In the genomic region with DNA sequence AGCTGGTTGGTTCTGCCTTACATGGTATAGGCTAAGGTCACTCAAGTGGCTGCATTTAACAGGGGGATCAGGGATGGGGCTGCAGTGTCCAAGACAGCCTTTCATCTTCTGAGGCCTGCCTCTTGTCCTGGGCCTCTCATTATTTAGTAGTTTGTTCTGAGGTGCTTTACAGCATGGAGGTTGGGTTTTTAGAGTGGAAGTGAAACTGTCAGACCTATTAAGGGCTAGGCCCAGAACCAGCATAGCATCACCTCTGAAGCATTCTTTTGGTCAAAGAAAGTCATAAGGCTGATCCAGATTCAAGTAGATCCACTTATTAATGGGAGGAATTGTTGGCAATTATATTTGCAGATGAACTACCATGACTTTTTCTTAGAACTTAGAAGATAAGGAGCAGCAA, we compare ENCODE assay signal across 21 cellular contexts.
DNase-seq lines count a peak whose midpoint lies in the region; ATAC-seq, FAIRE-seq and TF ChIP-seq lines count a peak whose summit lies in the region.
"Had no signal": no experiment of that assay in that cellular context is flagged by ENCODE, and none has a peak within 500 bp of the region (broad histone marks: within the 10 kb centered on the region; RNA-seq: fewer than 3 reads in every experiment).

No MANE protein-coding gene starts in this region.

- BruUV-seq in GM12878 (replicated peaks; lab: Mats Ljungman, UMichigan) = no TSS peak

- no peaks in the 10 kb centered on the region for H3K4me1 ChIP-seq in GM12878 (ENCODE audit: control insufficient read depth, insufficient read depth, low read length)
- H3K4me1 ChIP-seq: tibial nerve had no signal

- H3K79me2 ChIP-seq in GM12878 (ENCODE audit: control insufficient read depth, insufficient read depth, low read length) = no peaks in the 10 kb centered on the region

- H4K20me1 ChIP-seq in GM12878 (ENCODE audit: control insufficient read depth, insufficient read depth) = no peaks in the 10 kb centered on the region

- no peaks in the 10 kb centered on the region for H3K36me3 ChIP-seq in GM12878 (ENCODE audit: control insufficient read depth in 2 of 2, insufficient read depth in 2 of 2, low read length in 1 of 2)
- H3K36me3 ChIP-seq: neutrophil, tibial nerve had no signal

- RAD21 ChIA-PET in GM12878 (lab: Charles Lee; ENCODE audit: unreplicated experiment) = interaction anchor here (1.2 kb wide), 1 partner anchor 10 kb away, joined by 3 read pairs; no protein-coding TSS in a partner anchor

- H3K27ac ChIP-seq in GM12878 (ENCODE audit: control insufficient read depth, insufficient read depth) = no peak overlapping the region
- H3K27ac ChIP-seq: epithelial cell of prostate, neutrophil, tibial nerve had no signal

- DNase-seq in GM12878 (ENCODE audit: low read depth, low spot score) (no peak), midbrain (lab: John Stamatoyannopoulos, UW) (no peak)
- DNase-seq in central memory CD4-positive, alpha-beta T cell = no peak
- DNase-seq in activated CD8-positive, alpha-beta memory T cell treated with anti-CD3 and anti-CD28 coated beads, Interleukin-2, amount 50 U/mL, for 48 hours = no peak
- DNase-seq in stimulated activated CD4-positive, alpha-beta T cell treated with anti-CD3 and anti-CD28 coated beads, Interleukin-12 subunit alpha, Interleukin-12 subunit beta, amount 100 ng/mL, for 4 hours = no peak
- DNase-seq: activated CD4-positive, alpha-beta T cell treated with anti-CD3 and anti-CD28 coated beads for 1 hour; activated CD8-positive, alpha-beta T cell treated with anti-CD3 and anti-CD28 coated beads, Interleukin-2, amount 10 ng/mL, durations not matched to agents 7 days and 5 days; activated effector memory CD4-positive, alpha-beta T cell treated with anti-CD3 and anti-CD28 coated beads, Interleukin-2, amount 50 U/mL, for 16 hours; head of caudate nucleus; mammary epithelial cell; NCI-H1694; NCI-H2171; NCI-H524 treated with DMSO at 0.1 percent for 48 hours; T-helper 1 cell had no signal

- H3K4me3 ChIP-seq in GM12878 = no peak overlapping the region
- H3K4me3 ChIP-seq: tibial nerve had no signal

- H3K27me3 ChIP-seq in GM12878 (replicated peaks in 1 of 2; ENCODE audit: control insufficient read depth in 2 of 2, insufficient read depth in 2 of 2, low read length in 1 of 2) = no peaks in the 10 kb centered on the region
- H3K27me3 ChIP-seq: neutrophil, tibial nerve had no signal

- no peaks in the 10 kb centered on the region for H3K9me3 ChIP-seq in GM12878 (replicated peaks; ENCODE audit: control insufficient read depth, insufficient read depth, low read length)
- H3K9me3 ChIP-seq: neutrophil had no signal

- in situ Hi-C loops in GM12878 (cut with MboI) = loop anchor here (10.0 kb wide), 1 partner anchor 594 kb away; no protein-coding TSS in a partner anchor

- H3K9ac ChIP-seq in GM12878 (ENCODE audit: control insufficient read depth, insufficient read depth, low read length) = no peak overlapping the region

- peak; percentile 65 for ATAC-seq in GM18867 (IDR thresholded peaks at IDR 0.05; ENCODE audit: unreplicated experiment)
- ATAC-seq in GM21576 (IDR thresholded peaks at IDR 0.05; ENCODE audit: unreplicated experiment) = peak; percentile 60
- ATAC-seq in HG02884 (IDR thresholded peaks at IDR 0.05; ENCODE audit: unreplicated experiment) = peak; percentile 81
- ATAC-seq in GM12878 = peak; percentile 89
- ATAC-seq: activated CD8-positive, alpha-beta T cell treated with anti-CD3 and anti-CD28 coated beads, Interleukin-2, amount 10 ng/mL, durations not matched to agents 7 days and 5 days; HepG2 had no signal

- CTCF ChIA-PET in GM12878 (lab: Yijun Ruan, JAX) = interaction anchor here (1.0 to 1.3 kb wide), 2 partner anchors 11 to 18 kb away, joined by 3 to 4 read pairs; no protein-coding TSS in a partner anchor

- TF ChIP-seq EP300 in GM12878 (IDR thresholded peaks at IDR 0.05; ENCODE audit: borderline replicate concordance in 1 of 2, control insufficient read depth in 1 of 2, low read depth in 2 of 2, low read length in 2 of 2) = no peak

- no peak overlapping the region for H3K4me2 ChIP-seq in GM12878 (ENCODE audit: control insufficient read depth, insufficient read depth)

- no peak for FAIRE-seq in GM12878 (lab: Jason Lieb, UNC)
- FAIRE-seq: HepG2 had no signal

- TF ChIP-seq RAD21 in GM12878 (IDR thresholded peaks at IDR 0.05; ENCODE audit: insufficient read depth, low read depth, low read length) = no peak

- intact Hi-C loops in GM12878 (cut with micrococcal nuclease; ENCODE audit: unreplicated experiment) = no loop called here

- no peak overlapping the region for H2AFZ ChIP-seq in GM12878 (ENCODE audit: control insufficient read depth, low read depth, low read length)

- SMC1A ChIA-PET in GM12878 (lab: Charles Lee; ENCODE audit: uncharacterized antibody, unreplicated experiment) = interaction anchor here (1.3 to 1.8 kb wide), 2 partner anchors 18 to 1414 kb away, joined by 4 to 6 read pairs; no protein-coding TSS in a partner anchor

- POLR2A ChIA-PET in GM12878 (lab: Charles Lee) = no interaction called here

- TF ChIP-seq CTCF in GM12878 (IDR thresholded peaks at IDR 0.05 in 2 of 3, conservative IDR thresholded peaks at IDR 0.05 in 1 of 3; ENCODE audit: control insufficient read depth in 2 of 3, extremely low read depth in 1 of 3, insufficient read depth in 1 of 3, low read depth in 3 of 3, low read length in 3 of 3) = no peak

- TF ChIP-seq POLR2A in GM12878 (IDR thresholded peaks at IDR 0.05; ENCODE audit: low read depth, low read length) = no peak

TF ChIP-seq in GM12878, 131 proteins besides CTCF, POLR2A, EP300 and RAD21:
- peak; percentile 24; the same call in 1 of the 2 replicates for TF ChIP-seq MTA2 (IDR thresholded peaks at IDR 0.05; ENCODE audit: low read depth)
- TF ChIP-seq WRNIP1 (IDR thresholded peaks at IDR 0.05; ENCODE audit: borderline replicate concordance, low read depth, low read length) = no peak
- no peak for TF ChIP-seq FOXK2 (IDR thresholded peaks at IDR 0.05)
- TF ChIP-seq SPI1 (IDR thresholded peaks at IDR 0.05; ENCODE audit: borderline replicate concordance, insufficient read depth, low read depth, low read length) = peak; percentile 83
- TF ChIP-seq RB1 (IDR thresholded peaks at IDR 0.05; ENCODE audit: borderline replicate concordance) = no peak
- TF ChIP-seq TCF7 (IDR thresholded peaks at IDR 0.05; ENCODE audit: borderline replicate concordance) = no peak
- TF ChIP-seq BCL11A (IDR thresholded peaks at IDR 0.05; ENCODE audit: low read depth, low read length) = 0 out of 2 replicates have a peak, but pooled peaks have one; percentile 27
